12 cellular contexts compared by ENCODE assay signal in the genomic region with DNA sequence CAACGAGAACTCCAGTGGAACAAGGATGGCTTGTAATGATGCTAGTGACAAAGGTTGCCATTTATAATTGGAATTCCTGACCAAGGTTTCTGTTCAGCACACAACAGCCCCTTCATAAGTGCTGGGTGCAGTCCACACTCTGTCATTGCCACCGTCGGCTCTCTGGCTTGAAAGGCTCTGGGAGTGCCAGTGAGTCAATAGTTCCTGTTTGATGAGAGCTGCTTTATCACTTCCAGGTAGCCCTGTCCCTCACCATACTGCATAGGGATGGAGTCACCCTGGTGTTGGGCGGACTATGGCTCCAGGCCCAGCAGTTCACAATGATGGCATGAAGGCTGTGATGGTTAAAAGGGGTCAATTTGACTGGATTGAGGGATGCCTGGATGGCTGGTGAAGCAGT. TPM values are rescaled to one million over a fixed set of nuclear protein-coding genes. Genes with fewer than 3 reads are reported as not detected.
DNase-seq lines count a peak whose midpoint lies in the region; ATAC-seq, FAIRE-seq and TF ChIP-seq lines count a peak whose summit lies in the region.
"Had no signal": no experiment of that assay in that cellular context is flagged by ENCODE, and none has a peak within 500 bp of the region (broad histone marks: within the 10 kb centered on the region; RNA-seq: fewer than 3 reads in every experiment).

No MANE protein-coding gene starts in this region.

- no peaks in the 10 kb centered on the region for H3K36me3 Mint-ChIP-seq in CD4-positive, alpha-beta T cell (ENCODE audit: low read depth)
- peaks cover 10% of the 10 kb centered on the region for H3K36me3 Mint-ChIP-seq in activated naive CD8-positive, alpha-beta T cell treated with anti-CD3 and anti-CD28 coated beads, Interleukin-2, amount 10 ng/mL, durations not matched to agents 7 days and 5 days

- no peak overlapping the region for H3K27ac ChIP-seq in CD4-positive, alpha-beta T cell (ENCODE audit: low read depth, low read length)
- H3K27ac ChIP-seq: adrenal gland had no signal

- peak overlapping the region; percentile 17 for H3K4me3 Mint-ChIP-seq in CD4-positive, alpha-beta T cell
- H3K4me3 Mint-ChIP-seq in activated naive CD8-positive, alpha-beta T cell treated with anti-CD3 and anti-CD28 coated beads, Interleukin-2, amount 10 ng/mL, durations not matched to agents 7 days and 5 days = no peak overlapping the region

- ATAC-seq in CD4-positive, alpha-beta T cell (ENCODE audit: poor library complexity) = no peak
- ATAC-seq in activated naive CD8-positive, alpha-beta T cell treated with anti-CD3 and anti-CD28 coated beads, Interleukin-2, amount 10 ng/mL, durations not matched to agents 7 days and 5 days (ENCODE audit: low read depth) = peak; percentile 17
- no peak for ATAC-seq in left ventricle myocardium superior

- peak overlapping the region; percentile 94 for H3K27ac Mint-ChIP-seq in CD4-positive, alpha-beta T cell
- H3K27ac Mint-ChIP-seq in activated naive CD8-positive, alpha-beta T cell treated with anti-CD3 and anti-CD28 coated beads, Interleukin-2, amount 10 ng/mL, durations not matched to agents 7 days and 5 days = peak overlapping the region; percentile 82

- CTCF ChIA-PET in CD4-positive, alpha-beta T cell (lab: Charles Lee) = no interaction called here

- peaks cover 99% of the 10 kb centered on the region for H3K4me1 Mint-ChIP-seq in CD4-positive, alpha-beta T cell (ENCODE audit: low read depth)
- peaks cover 91% of the 10 kb centered on the region for H3K4me1 Mint-ChIP-seq in activated naive CD8-positive, alpha-beta T cell treated with anti-CD3 and anti-CD28 coated beads, Interleukin-2, amount 10 ng/mL, durations not matched to agents 7 days and 5 days

- no peaks in the 10 kb centered on the region for H3K9me3 ChIP-seq in CD4-positive, alpha-beta T cell (ENCODE audit: control insufficient read depth, low read length)
- H3K9me3 ChIP-seq: adrenal gland had no signal

- no peak for FAIRE-seq in RCC 7860 (lab: Jason Lieb, UNC)
- FAIRE-seq: colon, HTR-8/SVneo had no signal

- intact Hi-C loops in CD4-positive, alpha-beta T cell (cut with DNase I, micrococcal nuclease) = no loop called here
- intact Hi-C loops in left ventricle myocardium superior (cut with micrococcal nuclease) = no loop called here

- no peaks in the 10 kb centered on the region for H3K27me3 Mint-ChIP-seq in CD4-positive, alpha-beta T cell
- H3K27me3 Mint-ChIP-seq in activated naive CD8-positive, alpha-beta T cell treated with anti-CD3 and anti-CD28 coated beads, Interleukin-2, amount 10 ng/mL, durations not matched to agents 7 days and 5 days = no peaks in the 10 kb centered on the region

- no peaks in the 10 kb centered on the region for H3K9me3 Mint-ChIP-seq in CD4-positive, alpha-beta T cell
- H3K9me3 Mint-ChIP-seq in activated naive CD8-positive, alpha-beta T cell treated with anti-CD3 and anti-CD28 coated beads, Interleukin-2, amount 10 ng/mL, durations not matched to agents 7 days and 5 days = peaks cover 9% of the 10 kb centered on the region

- no peak for TF ChIP-seq CTCF in CD4-positive, alpha-beta T cell (IDR thresholded peaks at IDR 0.05)

- DNase-seq in CD4-positive, alpha-beta T cell = peak in 3 of 10 experiments; percentile 22 to 35 (median 30)
- peak; percentile 32 for DNase-seq in activated CD4-positive, alpha-beta T cell treated with anti-CD3 and anti-CD28 coated beads for 1 hour
- DNase-seq in activated naive CD8-positive, alpha-beta T cell treated with anti-CD3 and anti-CD28 coated beads, Interleukin-2, amount 10 ng/mL, durations not matched to agents 7 days and 5 days = no peak
- DNase-seq in pons (ENCODE audit: low spot score) = peak; percentile 70
- DNase-seq in RCC 7860 (ENCODE audit: low spot score) = no peak
- DNase-seq in left ventricle myocardium superior = no peak
- no peak for DNase-seq in SIG-M5 treated with dmso at 0.1 percent for 504 hours (lab: John Stamatoyannopoulos, UW; ENCODE audit: unreplicated experiment)
- no peak for DNase-seq in NCI-H146 treated with DMSO at 0.1 percent for 48 hours (lab: John Stamatoyannopoulos, UW; ENCODE audit: unreplicated experiment)
- DNase-seq: adrenal gland, NCI-H1105 had no signal

- no peaks in the 10 kb centered on the region for H3K27me3 ChIP-seq in CD4-positive, alpha-beta T cell (ENCODE audit: control insufficient read depth, insufficient read depth, low read length)
- H3K27me3 ChIP-seq: adrenal gland had no signal

- POLR2A ChIA-PET in CD4-positive, alpha-beta T cell (lab: Charles Lee) = interaction anchor here (2.5 to 3.2 kb wide), 2 partner anchors 9 to 33 kb away, joined by 7 to 13 read pairs; no protein-coding TSS in a partner anchor
- POLR2A ChIA-PET in activated naive CD8-positive, alpha-beta T cell treated with anti-CD3 and anti-CD28 coated beads, Interleukin-2, amount 10 ng/mL, durations not matched to agents 7 days and 5 days (lab: Charles Lee) = interaction anchor here (1.0 to 3.1 kb wide), 4 partner anchors 10 to 106 kb away, joined by 3 to 24 read pairs (median 3); no protein-coding TSS in a partner anchor

RNA-seq across cellular contexts. Expression of gene SEMA4D, which starts 34.6 kb away (rescaled TPM):
- 100 to 1,000 TPM; 399 to 430 TPM for total RNA-seq in CD4-positive, alpha-beta T cell
- 100 to 1,000 TPM; 370 to 391 TPM for total RNA-seq in activated naive CD8-positive, alpha-beta T cell treated with anti-CD3 and anti-CD28 coated beads, Interleukin-2, amount 10 ng/mL, durations not matched to agents 7 days and 5 days
- 24.7 TPM for total RNA-seq in left ventricle myocardium superior

Comparison
In these comparisons a context has a peak if more than half of its experiments do, and no peak if none do; other contexts are left out.
1. DNase-seq: peak in activated CD4-positive, alpha-beta T cell treated with anti-CD3 and anti-CD28 coated beads for 1 hour (single experiment) and pons (single experiment); none in activated naive CD8-positive, alpha-beta T cell treated with anti-CD3 and anti-CD28 coated beads, Interleukin-2, amount 10 ng/mL, durations not matched to agents 7 days and 5 days (single experiment), RCC 7860 (single experiment), left ventricle myocardium superior (single experiment), SIG-M5 treated with dmso at 0.1 percent for 504 hours (single experiment) and NCI-H146 treated with DMSO at 0.1 percent for 48 hours (single experiment).
2. RNA of gene SEMA4D, which starts 34.6 kb away (total RNA-seq): 399 to 430 TPM in CD4-positive, alpha-beta T cell and 370 to 391 TPM in activated naive CD8-positive, alpha-beta T cell treated with anti-CD3 and anti-CD28 coated beads, Interleukin-2, amount 10 ng/mL, durations not matched to agents 7 days and 5 days; 24.7 TPM in left ventricle myocardium superior (single experiment); every median in the first group is over 10 times any median in the second.